In genomic region chr4:3955361-3956164, GRCh38 we compare ENCODE assay signal across 8 cellular contexts.
A peak's percentile ranks its signal among the peaks of the same experiment; 100 is the strongest.
DNase-seq lines count a peak whose midpoint lies in the region; ATAC-seq and TF ChIP-seq lines count a peak whose summit lies in the region.
"Not testable (repeated sequence)": the region's sequence is repeated elsewhere in the genome, so short reads cannot be mapped to it uniquely, and the experiment has no call there.

No MANE protein-coding gene starts in this region.

- H3K27ac ChIP-seq in adrenal gland: peak overlapping the region; percentile 49 to 95 (median 86)
- peak overlapping the region; percentile 53 to 88 (median 76) for H3K27ac ChIP-seq in heart left ventricle
- H3K27ac ChIP-seq in upper lobe of left lung: peak overlapping the region; percentile 81 to 89 (median 84)

- H3K4me3 ChIP-seq in GM12875 (ENCODE audit: low read depth, low read length) (peak overlapping the region; percentile 80), adrenal gland (peak overlapping the region; percentile 22 to 81 (median 58)), heart left ventricle (peak overlapping the region; percentile 50 to 93 (median 78)), upper lobe of left lung (peak overlapping the region; percentile 76 to 96 (median 84))

- H3K27me3 ChIP-seq in adrenal gland, heart left ventricle, upper lobe of left lung: not testable (repeated sequence)

- DNase-seq in NCI-H1417 treated with DMSO at 0.1 percent for 48 hours (lab: John Stamatoyannopoulos, UW): peak; percentile 86
- DNase-seq in SW480 (ENCODE audit: low spot score): peak; percentile 96
- peak; percentile 100 for DNase-seq in adrenal gland
- DNase-seq in heart left ventricle: peak; percentile 99 to 100 (median 99)
- DNase-seq in posterior cingulate gyrus: peak; percentile 94 to 99 (median 96)
- peak; percentile 99 to 100 for DNase-seq in upper lobe of left lung

- TF ChIP-seq POLR2A in adrenal gland (IDR thresholded peaks at IDR 0.05) (peak in 1 of 2 donors; percentile 53), heart left ventricle (IDR thresholded peaks at IDR 0.05) (peak in 1 of 2 donors; percentile 35), upper lobe of left lung (IDR thresholded peaks at IDR 0.05) (peak in 2 of 4 donors; percentile 33 to 44)

- TF ChIP-seq CTCF in GM12875 (IDR thresholded peaks at IDR 0.05; ENCODE audit: borderline replicate concordance, insufficient read depth, low read depth, low read length); adrenal gland (IDR thresholded peaks at IDR 0.05); heart left ventricle (IDR thresholded peaks at IDR 0.05); upper lobe of left lung (IDR thresholded peaks at IDR 0.05): not testable (repeated sequence)

- H3K36me3 ChIP-seq in adrenal gland (replicated peaks in 1 of 2); heart left ventricle; upper lobe of left lung: not testable (repeated sequence)

- H3K4me1 ChIP-seq in adrenal gland (replicated peaks in 1 of 2): not testable (repeated sequence)
- H3K4me1 ChIP-seq in heart left ventricle (peaks cover 0 to 15% (median 3%) of the 10 kb centered on the region in 12 donors), upper lobe of left lung (peaks cover 0 to 14% (median 3%) of the 10 kb centered on the region in 4 donors)

- ATAC-seq in HG02798 (IDR thresholded peaks at IDR 0.05; ENCODE audit: poor library complexity, unreplicated experiment) (peak; percentile 99), heart left ventricle (peak; percentile 100), upper lobe of left lung (ENCODE audit: low FRiP score in 2 of 2) (peak; percentile 100)

- intact Hi-C loops in adrenal gland (cut with DNase I); heart left ventricle (cut with DNase I): not testable (repeated sequence)
- intact Hi-C loops in posterior cingulate gyrus (cut with DNase I): loop anchor here (10.0 kb wide), 1 partner anchor 421 kb away; the partner anchor contains the start of gene LRPAP1

- TF ChIP-seq EP300 in upper lobe of left lung (IDR thresholded peaks at IDR 0.05): not testable (repeated sequence)

- not testable (repeated sequence) for H3K9me3 ChIP-seq in adrenal gland (replicated peaks in 1 of 3); heart left ventricle; upper lobe of left lung

- WGBS in adrenal gland, 4 donors: 0 to 2% (median 0%) methylated on average over 13 to 56 of the region's 56 CpGs
- 0 to 2% (median 1%) methylated on average over 32 to 56 of the region's 56 CpGs for WGBS in heart left ventricle, 4 donors
- 1 to 2% methylated on average over 18 to 33 of the region's 56 CpGs for WGBS in upper lobe of left lung, 2 donors

Comparison
In these comparisons a context has a peak if more than half of its experiments do, and no peak if none do; other contexts are left out.
1. Peak in every context shown above with its lines: DNase-seq, ATAC-seq, H3K4me3 ChIP-seq and H3K27ac ChIP-seq.